ENCODE assay signal across 1 cellular context in genomic region chr10:50946991-50947781, GRCh38.
TF ChIP-seq lines count a peak whose summit lies in the region.

No MANE protein-coding gene starts in this region.

TF ChIP-seq in GM23338, 12 proteins besides CTCF, POLR2A, EP300 and RAD21 (continued from another document):
- TF ChIP-seq REST (IDR thresholded peaks at IDR 0.05; ENCODE audit: unreplicated experiment) (no peak), EZH2phosphoT487 (IDR thresholded peaks at IDR 0.05; ENCODE audit: unreplicated experiment) (no peak), EZH2 (IDR thresholded peaks at IDR 0.05; ENCODE audit: low read depth, unreplicated experiment) (no peak)
